ENCODE assay signal across 8 cellular contexts in the genomic region with DNA sequence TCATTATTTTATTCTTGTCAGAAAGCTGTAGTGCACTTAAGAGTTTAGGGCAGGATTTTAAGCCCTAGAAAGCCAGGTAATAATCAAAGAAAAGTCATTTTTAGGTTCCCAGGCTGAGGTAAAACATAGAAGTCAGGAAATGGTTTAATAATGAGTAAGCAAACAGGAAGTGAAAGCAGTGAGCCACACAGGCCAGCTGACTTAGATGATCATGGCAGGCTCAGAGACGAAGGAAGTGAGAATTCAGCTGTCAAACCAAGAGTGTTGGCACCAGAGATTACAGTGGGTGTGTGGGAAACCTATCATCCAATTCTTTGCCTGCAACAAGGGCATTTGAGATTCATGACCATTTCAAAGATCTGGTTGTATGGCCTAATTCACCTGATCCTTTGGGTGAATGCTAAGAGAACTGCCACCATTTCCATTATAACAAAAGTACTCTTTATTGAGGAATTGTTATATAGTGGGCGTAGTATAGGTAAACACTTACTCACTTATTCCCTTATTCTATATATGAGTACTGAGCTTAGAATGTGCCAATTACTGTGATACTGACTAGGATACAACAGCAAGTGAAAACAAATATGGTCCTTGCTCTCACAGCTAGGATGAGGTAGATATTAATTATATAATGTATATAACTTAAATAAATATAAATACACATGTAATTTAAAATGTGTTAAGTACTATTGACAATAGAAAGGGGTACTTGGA.
DNase-seq lines count a peak whose midpoint lies in the region; ATAC-seq lines count a peak whose summit lies in the region.

No MANE protein-coding gene starts in this region.

- H3K4me3 Mint-ChIP-seq in activated T-helper 1 cell treated with anti-CD3 and anti-CD28 coated beads, Interleukin-12 subunit alpha, Interleukin-12 subunit beta, Interleukin-2, Interleukin-4 antibody, amounts not matched to agents 30 ng/mL and 10 ng/mL and 1 ng/mL, durations not matched to agents 14 hours and 24 hours and 36 hours, result no peak overlapping the region

- H3K4me1 Mint-ChIP-seq in activated T-helper 1 cell treated with anti-CD3 and anti-CD28 coated beads, Interleukin-12 subunit alpha, Interleukin-12 subunit beta, Interleukin-2, Interleukin-4 antibody, amounts not matched to agents 30 ng/mL and 10 ng/mL and 1 ng/mL, durations not matched to agents 14 hours and 24 hours and 36 hours (ENCODE audit: low read depth), result peaks cover 10% of the 10 kb centered on the region

- H3K9me3 Mint-ChIP-seq in activated T-helper 1 cell treated with anti-CD3 and anti-CD28 coated beads, Interleukin-12 subunit alpha, Interleukin-12 subunit beta, Interleukin-2, Interleukin-4 antibody, amounts not matched to agents 30 ng/mL and 10 ng/mL and 1 ng/mL, durations not matched to agents 14 hours and 24 hours and 36 hours, result peaks cover 6% of the 10 kb centered on the region

- H3K27ac Mint-ChIP-seq in activated T-helper 1 cell treated with anti-CD3 and anti-CD28 coated beads, Interleukin-12 subunit alpha, Interleukin-12 subunit beta, Interleukin-2, Interleukin-4 antibody, amounts not matched to agents 30 ng/mL and 10 ng/mL and 1 ng/mL, durations not matched to agents 14 hours and 24 hours and 36 hours, result peak overlapping the region; percentile 76

- intact Hi-C loops in activated T-helper 1 cell treated with anti-CD3 and anti-CD28 coated beads, Interleukin-12 subunit alpha, Interleukin-12 subunit beta, Interleukin-2, Interleukin-4 antibody, amounts not matched to agents 30 ng/mL and 10 ng/mL and 1 ng/mL, durations not matched to agents 14 hours and 24 hours and 36 hours (cut with micrococcal nuclease), result loop anchor here (1.0 to 5.0 kb wide), 2 partner anchors 93 to 1170 kb away; no protein-coding TSS in a partner anchor

- DNase-seq in activated gamma-delta T cell treated with Interleukin-2 at 50 U/mL for 16 hours (peak; percentile 4), activated gamma-delta T cell (lab: John Stamatoyannopoulos, UW) (no peak), NOMO-1 treated with DMSO at 0.1 percent for 48 hours (lab: John Stamatoyannopoulos, UW; ENCODE audit: unreplicated experiment) (peak; percentile 95), islet precursor cell (peak; percentile 70), NCI-H2227 treated with DMSO at 0.1 percent for 48 hours (lab: John Stamatoyannopoulos, UW) (no peak)
- DNase-seq in activated T-helper 1 cell treated with anti-CD3 and anti-CD28 coated beads, Interleukin-12 subunit alpha, Interleukin-12 subunit beta, Interleukin-2, Interleukin-4 antibody, amounts not matched to agents 30 ng/mL and 10 ng/mL and 1 ng/mL, durations not matched to agents 14 hours and 24 hours and 36 hours (ENCODE audit: low spot score), result peak; percentile 35
- DNase-seq in stimulated activated CD8-positive, alpha-beta memory T cell treated with anti-CD3 and anti-CD28 coated beads, Interleukin-7, amount 100 ng/mL, for 4 hours (ENCODE audit: low read depth in 2 of 2), result peak; percentile 19 to 42

- ATAC-seq in HG02938 (IDR thresholded peaks at IDR 0.05; ENCODE audit: unreplicated experiment), result peak; percentile 100

- H3K27me3 Mint-ChIP-seq in activated T-helper 1 cell treated with anti-CD3 and anti-CD28 coated beads, Interleukin-12 subunit alpha, Interleukin-12 subunit beta, Interleukin-2, Interleukin-4 antibody, amounts not matched to agents 30 ng/mL and 10 ng/mL and 1 ng/mL, durations not matched to agents 14 hours and 24 hours and 36 hours (ENCODE audit: insufficient read depth), result peaks cover 14% of the 10 kb centered on the region

- H3K36me3 Mint-ChIP-seq in activated T-helper 1 cell treated with anti-CD3 and anti-CD28 coated beads, Interleukin-12 subunit alpha, Interleukin-12 subunit beta, Interleukin-2, Interleukin-4 antibody, amounts not matched to agents 30 ng/mL and 10 ng/mL and 1 ng/mL, durations not matched to agents 14 hours and 24 hours and 36 hours (ENCODE audit: low read depth), result no peaks in the 10 kb centered on the region

Comparison
In these comparisons a context has a peak if more than half of its experiments do, and no peak if none do; other contexts are left out.
1. DNase-seq: peak in activated gamma-delta T cell treated with Interleukin-2 at 50 U/mL for 16 hours (single experiment), NOMO-1 treated with DMSO at 0.1 percent for 48 hours (single experiment), activated T-helper 1 cell treated with anti-CD3 and anti-CD28 coated beads, Interleukin-12 subunit alpha, Interleukin-12 subunit beta, Interleukin-2, Interleukin-4 antibody, amounts not matched to agents 30 ng/mL and 10 ng/mL and 1 ng/mL, durations not matched to agents 14 hours and 24 hours and 36 hours (single experiment), islet precursor cell (single experiment) and stimulated activated CD8-positive, alpha-beta memory T cell treated with anti-CD3 and anti-CD28 coated beads, Interleukin-7, amount 100 ng/mL, for 4 hours (2 of 2); none in activated gamma-delta T cell (single experiment) and NCI-H2227 treated with DMSO at 0.1 percent for 48 hours (single experiment).